In the genomic region with DNA sequence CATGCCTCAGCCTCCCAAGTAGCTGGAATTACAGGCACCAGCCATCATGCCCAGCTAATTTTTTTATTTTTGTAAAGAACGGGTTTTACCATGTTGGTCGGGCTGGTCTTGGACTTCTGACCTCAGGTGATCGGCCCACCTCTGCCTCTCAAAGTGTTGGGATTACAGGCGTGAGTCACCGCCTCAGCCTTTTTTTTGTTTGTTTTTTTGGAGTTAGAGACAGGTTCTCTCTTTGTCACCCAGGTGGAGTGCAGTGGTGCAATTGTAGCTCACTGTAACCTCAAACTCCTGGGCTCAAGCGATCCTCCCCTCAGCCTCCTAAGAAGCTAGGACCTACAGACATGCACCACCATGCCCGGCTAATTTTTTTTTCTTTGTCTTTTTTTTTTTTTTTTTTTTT, we compare ENCODE assay signal across 1 cellular context.
TF ChIP-seq lines count a peak whose summit lies in the region.

No MANE protein-coding gene starts in this region.

TF ChIP-seq in HEK293, 187 proteins besides CTCF, POLR2A, EP300 and RAD21:
- no peak for TF ChIP-seq KLF16 (tag by site-specific recombination; IDR thresholded peaks at IDR 0.05)
- TF ChIP-seq, protein P1, sequence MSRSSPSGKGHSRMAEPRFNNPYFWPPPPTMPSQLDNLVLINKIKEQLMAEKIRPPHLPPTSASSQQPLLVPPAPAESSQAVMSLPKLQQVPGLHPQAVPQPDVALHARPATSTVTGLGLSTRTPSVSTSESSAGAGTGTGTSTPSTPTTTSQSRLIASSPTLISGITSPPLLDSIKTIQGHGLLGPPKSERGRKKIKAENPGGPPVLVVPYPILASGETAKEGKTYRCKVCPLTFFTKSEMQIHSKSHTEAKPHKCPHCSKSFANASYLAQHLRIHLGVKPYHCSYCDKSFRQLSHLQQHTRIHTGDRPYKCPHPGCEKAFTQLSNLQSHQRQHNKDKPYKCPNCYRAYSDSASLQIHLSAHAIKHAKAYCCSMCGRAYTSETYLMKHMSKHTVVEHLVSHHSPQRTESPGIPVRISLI (tag by site-specific recombination; IDR thresholded peaks at IDR 0.05), result peak; percentile 85
